Comparison of ENCODE assay signal across 8 cellular contexts in the genomic region with DNA sequence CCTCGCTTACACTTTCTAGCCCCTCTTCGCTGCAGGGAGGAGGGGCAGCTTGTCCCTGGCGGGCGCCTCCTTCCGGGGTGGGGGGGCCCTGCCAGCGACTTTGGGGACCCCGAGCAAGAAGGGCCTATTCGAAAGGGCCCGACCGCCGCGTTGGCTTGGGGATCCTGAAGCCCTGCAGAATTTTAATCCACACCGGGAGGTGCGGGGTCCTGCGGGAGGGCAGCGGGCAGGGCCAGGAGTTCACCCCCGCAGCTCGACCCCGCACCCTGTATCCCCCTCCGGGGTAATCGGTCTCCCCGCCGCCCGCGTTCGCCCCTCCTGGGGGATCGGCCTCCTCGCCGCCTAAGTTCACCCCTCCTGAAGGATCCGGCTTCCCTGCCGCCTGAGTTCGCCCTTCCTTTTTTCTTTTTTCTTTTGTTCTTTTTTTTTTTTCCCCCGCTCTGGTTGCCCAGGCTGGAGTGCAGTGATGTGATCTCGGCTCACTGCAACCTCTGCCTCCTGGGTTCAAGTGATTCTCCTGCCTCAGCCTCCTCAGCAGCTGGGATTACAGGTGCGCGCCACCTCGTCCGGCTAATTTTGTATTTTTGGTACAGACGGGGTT. TPM values are rescaled to one million over a fixed set of nuclear protein-coding genes. Genes with fewer than 3 reads are reported as not detected.
DNase-seq lines count a peak whose midpoint lies in the region; ATAC-seq, FAIRE-seq and TF ChIP-seq lines count a peak whose summit lies in the region.

No MANE protein-coding gene starts in this region.

- no peak for ATAC-seq in IMR-90 (ENCODE audit: low read depth)

- H3K9me3 ChIP-seq in IMR-90 (ENCODE audit: control insufficient read depth, insufficient read depth, low read length) (no peaks in the 10 kb centered on the region), muscle layer of duodenum (ENCODE audit: control insufficient read depth in 1 of 2, low read length in 2 of 2) (no peaks in the 10 kb centered on the region)

- H3K14ac ChIP-seq in IMR-90 (replicated peaks; ENCODE audit: low read depth, low read length) = peak overlapping the region; percentile 56

- H3K36me3 ChIP-seq in IMR-90 (ENCODE audit: control insufficient read depth, insufficient read depth, low read length) = peaks cover 16% of the 10 kb centered on the region
- H3K36me3 ChIP-seq in muscle layer of duodenum (ENCODE audit: control insufficient read depth in 1 of 2, insufficient read depth in 2 of 2, low read length in 2 of 2) = peaks cover 0 to 10% of the 10 kb centered on the region in 2 donors

- BruUV-seq in IMR-90 (replicated peaks; lab: Mats Ljungman, UMichigan) = no TSS peak

- POLR2A ChIA-PET in AG04449 (lab: Yijun Ruan, JAX) = interaction anchor here (0.7 kb wide), 1 partner anchor 43 kb away, joined by 4 read pairs; no protein-coding TSS in a partner anchor
- POLR2A ChIA-PET in IMR-90 (lab: Charles Lee; ENCODE audit: unreplicated experiment) = interaction anchor here (0.6 kb wide), 1 partner anchor 17 kb away, joined by 3 read pairs; no protein-coding TSS in a partner anchor

- dilution Hi-C loops in IMR-90 (cut with HindIII; ENCODE audit: low sequenced_read_pairs, unreplicated experiment) = no loop called here

- H2BK20ac ChIP-seq in IMR-90 (ENCODE audit: low read depth, low read length) = no peak overlapping the region

- H4K8ac ChIP-seq in IMR-90 (ENCODE audit: low read depth in 2 of 2, low read length in 2 of 2) = peak overlapping the region; percentile 79 to 91

- WGBS in IMR-90 (ENCODE audit: extremely low coverage in 2 of 2, insufficient read length in 1 of 2), 2 experiments = 77% methylated on average over 29 of the region's 39 CpGs; no CpG with 5 or more reads in 1 of the 2 experiments

- H2BK15ac ChIP-seq in IMR-90 (ENCODE audit: low read depth, low read length) = no peak overlapping the region

- H3K56ac ChIP-seq in IMR-90 (ENCODE audit: extremely low read depth, insufficient read depth, low read length) = no peak overlapping the region

- H3K4ac ChIP-seq in IMR-90 (ENCODE audit: low read depth, low read length) = peak overlapping the region; percentile 74

- no peak overlapping the region for H3K18ac ChIP-seq in IMR-90 (ENCODE audit: low read depth, low read length)

- H3K9me1 ChIP-seq in IMR-90 (ENCODE audit: insufficient read depth, low read length) = peaks cover 9% of the 10 kb centered on the region

- in situ Hi-C loops in IMR-90 (cut with MboI; ENCODE audit: low sequenced_read_pairs) = no loop called here

- peak overlapping the region; percentile 75 for H3K4me3 ChIP-seq in AG04449 (ENCODE audit: low read depth, low read length)
- H3K4me3 ChIP-seq in IMR-90 (ENCODE audit: insufficient read depth, low read depth, low read length) = peak overlapping the region; percentile 70
- peak overlapping the region; percentile 73 to 76 for H3K4me3 ChIP-seq in cardiac fibroblast (replicated peaks in 1 of 2; ENCODE audit: low read depth in 2 of 2, low read length in 2 of 2)
- H3K4me3 ChIP-seq in muscle layer of duodenum (ENCODE audit: low read depth in 1 of 2, low read length in 2 of 2) = peak overlapping the region; percentile 63 to 80

- peak overlapping the region; percentile 96 for H2BK5ac ChIP-seq in IMR-90 (ENCODE audit: low read depth, low read length, poor library complexity, severe bottlenecking)

- peak overlapping the region; percentile 37; the same call in 1 of the 2 replicates for H4K91ac ChIP-seq in IMR-90 (ENCODE audit: insufficient read depth, low read depth, low read length)

- peak overlapping the region; percentile 99 for H2AFZ ChIP-seq in IMR-90 (replicated peaks; ENCODE audit: low read length, poor library complexity)

- H4K5ac ChIP-seq in IMR-90 (ENCODE audit: low read depth, low read length) = 0 out of 2 replicates have a peak overlapping the region, but pooled peaks have one; percentile 18

- peaks cover 13% of the 10 kb centered on the region for H4K20me1 ChIP-seq in IMR-90 (ENCODE audit: insufficient read depth, low read length)

- intact Hi-C loops in IMR-90 (cut with micrococcal nuclease) = no loop called here

- peak overlapping the region; percentile 86 for H2AK5ac ChIP-seq in IMR-90 (ENCODE audit: low read depth, low read length)

- no peak for FAIRE-seq in D721Med (lab: Jason Lieb, UNC)

- no peak for TF ChIP-seq POLR2A in IMR-90 (IDR thresholded peaks at IDR 0.05; ENCODE audit: low read depth, low read length)

- H3K4me2 ChIP-seq in IMR-90 (ENCODE audit: low read depth, low read length) = peak overlapping the region; percentile 83

- H3K27me3 ChIP-seq in IMR-90 (ENCODE audit: control insufficient read depth, insufficient read depth, low read length) (no peaks in the 10 kb centered on the region), muscle layer of duodenum (ENCODE audit: low read depth, low read length) (no peaks in the 10 kb centered on the region)

- DNase-seq in AG04449 (ENCODE audit: low read depth, low spot score) (no peak), IMR-90 (no peak), cardiac fibroblast (ENCODE audit: low read depth in 2 of 2) (no peak), NK-92 (lab: John Stamatoyannopoulos, UW; ENCODE audit: unreplicated experiment) (no peak), cerebellar nuclear complex (lab: John Stamatoyannopoulos, UW) (no peak), NCI-H82 treated with DMSO at 0.1 percent for 48 hours (lab: John Stamatoyannopoulos, UW; ENCODE audit: unreplicated experiment) (no peak), D721Med (ENCODE audit: insufficient read length, low spot score) (no peak)

- peaks cover 10 to 44% of the 10 kb centered on the region in 2 experiments for H3K79me1 ChIP-seq in IMR-90 (ENCODE audit: low read depth in 1 of 2, low read length in 2 of 2)

- peak overlapping the region; percentile 53 for H3K9ac ChIP-seq in IMR-90 (ENCODE audit: low read depth, low read length)

- no peak overlapping the region for H2BK120ac ChIP-seq in IMR-90 (ENCODE audit: low read depth, low read length)

- no peak overlapping the region; the same call in 1 of the 2 replicates for H3K23ac ChIP-seq in IMR-90 (ENCODE audit: low read depth, low read length)

- no peak for TF ChIP-seq RAD21 in IMR-90 (IDR thresholded peaks at IDR 0.05; ENCODE audit: low read length)

- H3K27ac ChIP-seq in IMR-90 (ENCODE audit: insufficient read depth, low read length) = peak overlapping the region; percentile 89; the same call in 1 of the 2 replicates
- peak overlapping the region; percentile 65 for H3K27ac ChIP-seq in muscle layer of duodenum (ENCODE audit: low read length)

- H3K4me1 ChIP-seq in IMR-90 (ENCODE audit: control insufficient read depth, insufficient read depth, low read length) (peaks cover 6% of the 10 kb centered on the region), muscle layer of duodenum (ENCODE audit: control insufficient read depth in 1 of 2, insufficient read depth in 2 of 2, low read length in 2 of 2) (peaks cover 5 to 49% of the 10 kb centered on the region in 2 donors)

- peak overlapping the region; percentile 99 for H2AK9ac ChIP-seq in IMR-90 (replicated peaks; ENCODE audit: low read depth, low read length, poor library complexity)

- TF ChIP-seq CTCF in AG04449 (IDR thresholded peaks at IDR 0.05; ENCODE audit: insufficient read depth, low read length, missing control alignments) (no peak), IMR-90 (conservative IDR thresholded peaks at IDR 0.05; ENCODE audit: low read depth, low read length) (no peak), cardiac fibroblast (IDR thresholded peaks at IDR 0.05; ENCODE audit: low read depth, low read length) (no peak), D721Med (IDR thresholded peaks at IDR 0.05; ENCODE audit: insufficient read depth, missing control alignments) (no peak)

- CTCF ChIA-PET in AG04449 (lab: Yijun Ruan, JAX) (interaction anchor here (0.7 to 3.0 kb wide), 7 partner anchors 8 to 166 kb away, joined by 3 to 15 read pairs (median 4); no protein-coding TSS in a partner anchor), IMR-90 (lab: Yijun Ruan, JAX) (no interaction called here)

TF ChIP-seq in IMR-90, 13 proteins besides CTCF, POLR2A, EP300 and RAD21 (continues in another document):
- no peak for TF ChIP-seq NFE2L2 (IDR thresholded peaks at IDR 0.05; ENCODE audit: low read depth, low read length)
- TF ChIP-seq ELK1 (IDR thresholded peaks at IDR 0.05; ENCODE audit: borderline replicate concordance, low read depth, low read length) = no peak
- TF ChIP-seq CEBPB (IDR thresholded peaks at IDR 0.05; ENCODE audit: low read depth, low read length) = no peak
- no peak for TF ChIP-seq CHD1 (IDR thresholded peaks at IDR 0.05; ENCODE audit: low read depth, low read length)

RNA-seq across cellular contexts. Expression of gene MOB3A, which starts 0.7 kb away (rescaled TPM):
- 8.9 and 9.3 TPM in 2 replicates for total RNA-seq in IMR-90 (2012; rRNA removed)
- 26.5 and 28.8 TPM in 2 replicates for polyA plus RNA-seq in IMR-90 (2012; rRNA removed)
- polyA plus RNA-seq in IMR-90 (2012; cell fraction: cytosol; rRNA removed) = 20.4 and 29.9 TPM in 2 replicates
- polyA plus RNA-seq in IMR-90 (2012; cell fraction: nucleus; rRNA removed; ENCODE audit: low replicate concordance) = 15.3 and 28.7 TPM in 2 replicates

RNA-seq across cellular contexts. Expression of gene IZUMO4, which starts 1.3 kb away (rescaled TPM):
- total RNA-seq in IMR-90 (2012; rRNA removed) = 0.56 and 0.72 TPM in 2 replicates
- 2.8 and 3.4 TPM in 2 replicates for polyA plus RNA-seq in IMR-90 (2012; rRNA removed)
- polyA plus RNA-seq in IMR-90 (2012; cell fraction: cytosol; rRNA removed) = 0.37 and 1.5 TPM in 2 replicates
- polyA plus RNA-seq in IMR-90 (2012; cell fraction: nucleus; rRNA removed; ENCODE audit: low replicate concordance) = 19.5 and 47.8 TPM in 2 replicates

RNA-seq across cellular contexts. Expression of gene MKNK2, which starts 44.4 kb away (rescaled TPM):
- 20.8 and 21.9 TPM in 2 replicates for total RNA-seq in IMR-90 (2012; rRNA removed)
- polyA plus RNA-seq in IMR-90 (2012; rRNA removed) = 31.8 and 37.5 TPM in 2 replicates
- 25.9 and 51.6 TPM in 2 replicates for polyA plus RNA-seq in IMR-90 (2012; cell fraction: cytosol; rRNA removed)
- polyA plus RNA-seq in IMR-90 (2012; cell fraction: nucleus; rRNA removed; ENCODE audit: low replicate concordance) = 57.0 and 142 TPM in 2 replicates

RNA-seq across cellular contexts. Expression of gene AP3D1, which starts 55.9 kb away (rescaled TPM):
- 75.3 and 76.1 TPM in 2 replicates for total RNA-seq in IMR-90 (2012; rRNA removed)
- 129 and 132 TPM in 2 replicates for polyA plus RNA-seq in IMR-90 (2012; rRNA removed)
- 112 and 149 TPM in 2 replicates for polyA plus RNA-seq in IMR-90 (2012; cell fraction: cytosol; rRNA removed)
- 165 and 397 TPM in 2 replicates for polyA plus RNA-seq in IMR-90 (2012; cell fraction: nucleus; rRNA removed; ENCODE audit: low replicate concordance)
